Comparison of ENCODE assay signal across 1 cellular context in genomic region chr19:41307090-41307875, GRCh38.
TF ChIP-seq lines count a peak whose summit lies in the region.

No MANE protein-coding gene starts in this region.

TF ChIP-seq in SK-N-SH, 30 proteins besides CTCF, POLR2A, EP300 and RAD21 (continued from another document):
- TF ChIP-seq ZBTB33 (IDR thresholded peaks at IDR 0.05; ENCODE audit: borderline replicate concordance, low read depth) = no peak
- no peak for TF ChIP-seq SIN3A (IDR thresholded peaks at IDR 0.05; ENCODE audit: borderline replicate concordance, low read depth, low read length)
- no peak for TF ChIP-seq NFIC (IDR thresholded peaks at IDR 0.05; ENCODE audit: borderline replicate concordance)
- no peak for TF ChIP-seq RXRA (IDR thresholded peaks at IDR 0.05; ENCODE audit: borderline replicate concordance, low read depth)
- TF ChIP-seq FOSL2 (IDR thresholded peaks at IDR 0.05; ENCODE audit: borderline replicate concordance, low read depth) = no peak
- TF ChIP-seq CHD2 (IDR thresholded peaks at IDR 0.05; ENCODE audit: low read length, partially characterized antibody) = no peak
- TF ChIP-seq TEAD4 (IDR thresholded peaks at IDR 0.05; ENCODE audit: borderline replicate concordance, insufficient read depth) = no peak
- no peak for TF ChIP-seq MXI1 (IDR thresholded peaks at IDR 0.05; ENCODE audit: low read depth, low read length)
- no peak for TF ChIP-seq GATA2 (CRISPR knock-in tag; IDR thresholded peaks at IDR 0.05)
